28 cellular contexts compared by ENCODE assay signal in the genomic region with DNA sequence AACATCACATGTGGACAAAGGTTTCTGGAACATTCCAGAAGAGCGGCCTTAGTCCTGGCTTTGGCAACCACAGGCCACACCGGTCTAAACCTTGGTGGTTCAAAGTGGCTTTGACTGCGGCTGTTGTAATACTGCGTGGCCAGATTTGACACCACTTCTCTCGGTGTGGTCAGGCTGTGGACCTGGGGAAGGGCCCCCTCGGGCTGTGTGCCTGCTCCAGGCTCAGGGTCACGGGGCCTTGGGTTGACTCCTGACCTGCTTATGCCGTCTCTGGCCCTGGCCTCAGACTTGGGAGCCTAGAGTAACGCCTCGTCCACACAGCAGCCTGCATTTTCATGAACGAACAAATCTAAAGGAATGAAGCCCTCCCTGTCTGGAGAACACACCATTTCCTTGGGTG.
DNase-seq lines count a peak whose midpoint lies in the region; ATAC-seq, FAIRE-seq and TF ChIP-seq lines count a peak whose summit lies in the region.
"Had no signal": no experiment of that assay in that cellular context is flagged by ENCODE, and none has a peak within 500 bp of the region (broad histone marks: within the 10 kb centered on the region; RNA-seq: fewer than 3 reads in every experiment).

No MANE protein-coding gene starts in this region.

- no peak overlapping the region for H2AK5ac ChIP-seq in neuronal stem cell (ENCODE audit: low read depth, low read length)

- H4K8ac ChIP-seq in neuronal stem cell (ENCODE audit: low read depth, low read length): no peak overlapping the region

- H4K91ac ChIP-seq in neuronal stem cell (ENCODE audit: low read depth, low read length, poor library complexity): no peak overlapping the region

- H2AFZ ChIP-seq in neuronal stem cell (ENCODE audit: low read length): no peak overlapping the region
- no peak overlapping the region for H2AFZ ChIP-seq in GM23248

- in situ Hi-C loops in GM23248 (cut with MboI): no loop called here

- DNase-seq in activated CD8-positive, alpha-beta memory T cell treated with anti-CD3 and anti-CD28 coated beads, Interleukin-2, amount 50 U/mL, for 48 hours: peak; percentile 42
- no peak for DNase-seq in activated CD8-positive, alpha-beta memory T cell treated with anti-CD3 and anti-CD28 coated beads for 24 hours
- DNase-seq in endodermal cell: peak; percentile 28
- DNase-seq in neuronal stem cell (ENCODE audit: low spot score): no peak
- DNase-seq in urothelium cell line (ENCODE audit: low spot score): no peak
- no peak for DNase-seq in WERI-Rb-1
- no peak for DNase-seq in GM23248
- DNase-seq: CD8-positive, alpha-beta T cell; DMS79; GOT3; MM.1S; NCI-H1417; NCI-H1694; NCI-H2081; NCI-H2227 treated with DMSO at 0.1 percent for 48 hours; NCI-H526 treated with DMSO at 0.1 percent for 48 hours; SHP77 had no signal

- FAIRE-seq in urothelium cell line (lab: Jason Lieb, UNC): peak; percentile 61
- FAIRE-seq: GM12892 had no signal

- no peaks in the 10 kb centered on the region for H3K79me2 ChIP-seq in GM23248 (ENCODE audit: insufficient read depth)

- H3F3A ChIP-seq in GM23248 (ENCODE audit: insufficient read depth): no peaks in the 10 kb centered on the region

- no peaks in the 10 kb centered on the region for H3K9me3 Mint-ChIP-seq in endodermal cell
- H3K9me3 Mint-ChIP-seq: CD8-positive, alpha-beta T cell; IgD-negative memory B cell had no signal

- H3K18ac ChIP-seq in neuronal stem cell (ENCODE audit: low read length): no peak overlapping the region

- H3K4ac ChIP-seq in neuronal stem cell (ENCODE audit: low read length): no peak overlapping the region

- no peaks in the 10 kb centered on the region for H3K27me3 ChIP-seq in endodermal cell (ENCODE audit: control insufficient read depth, insufficient read depth, low read length, poor library complexity, severe bottlenecking)
- H3K27me3 ChIP-seq in neuronal stem cell (ENCODE audit: control insufficient read depth in 3 of 3, insufficient read depth in 3 of 3, low read depth in 1 of 3, low read length in 3 of 3): no peaks in the 10 kb centered on the region
- H3K27me3 ChIP-seq in WERI-Rb-1 (ENCODE audit: insufficient read depth, low read depth, severe bottlenecking): no peaks in the 10 kb centered on the region
- H3K27me3 ChIP-seq in GM23248 (replicated peaks; ENCODE audit: insufficient read depth): peaks cover 3% of the 10 kb centered on the region; the same call in 1 of the 2 replicates

- ATAC-seq in GM18520 (IDR thresholded peaks at IDR 0.05; ENCODE audit: unreplicated experiment): no peak
- ATAC-seq: CD8-positive, alpha-beta T cell; HCT116 had no signal

- no peaks in the 10 kb centered on the region for H3K9me2 ChIP-seq in GM23248 (ENCODE audit: insufficient read depth)

- WGBS in endodermal cell (ENCODE audit: insufficient coverage in 1 of 2, insufficient read length in 1 of 2), 2 experiments: 93 to 96% methylated on average over 9 to 11 of the region's 11 CpGs
- WGBS in neuronal stem cell (ENCODE audit: extremely low coverage in 2 of 2, insufficient read length in 2 of 2, insufficient replicate concordance in 1 of 2), 2 donors: no CpG with 5 or more reads among the region's 11 CpGs
- 62 to 69% methylated on average over 11 of the region's 11 CpGs for WGBS in GM23248 (ENCODE audit: low coverage in 1 of 2, low lambda C conversion rate in 2 of 2, missing lambda C conversion rate in 2 of 2), 2 experiments

- H3K9me3 ChIP-seq in endodermal cell (ENCODE audit: control insufficient read depth, low read length): no peaks in the 10 kb centered on the region
- no peaks in the 10 kb centered on the region for H3K9me3 ChIP-seq in neuronal stem cell (replicated peaks in 1 of 2; ENCODE audit: control insufficient read depth in 2 of 2, insufficient read depth in 1 of 2, low read depth in 1 of 2, low read length in 2 of 2)
- H3K9me3 ChIP-seq in WERI-Rb-1 (ENCODE audit: severe bottlenecking): no peaks in the 10 kb centered on the region
- H3K9me3 ChIP-seq in GM23248 (ENCODE audit: low read depth): no peaks in the 10 kb centered on the region
- H3K9me3 ChIP-seq: Caco-2 had no signal

- no peak overlapping the region for H2BK120ac ChIP-seq in neuronal stem cell (ENCODE audit: low read depth, low read length)

- peak overlapping the region; percentile 51 for H3K23ac ChIP-seq in neuronal stem cell (ENCODE audit: low read depth, low read length, poor library complexity)

- H3K4me1 ChIP-seq in endodermal cell (ENCODE audit: control insufficient read depth, insufficient read depth, low read length) (no peaks in the 10 kb centered on the region), neuronal stem cell (ENCODE audit: control insufficient read depth in 2 of 2, insufficient read depth in 1 of 2, low read depth in 1 of 2, low read length in 2 of 2) (peaks cover 0 to 7% of the 10 kb centered on the region in 2 donors), GM23248 (ENCODE audit: insufficient read depth) (no peaks in the 10 kb centered on the region)
- H3K4me1 ChIP-seq: Caco-2 had no signal

- H3K4me2 ChIP-seq in neuronal stem cell (ENCODE audit: insufficient read depth, low read length, poor library complexity, severe bottlenecking) (no peak overlapping the region), GM23248 (ENCODE audit: unreplicated experiment) (no peak overlapping the region)
- H3K4me2 ChIP-seq: KMS-11 had no signal

- H3K36me3 Mint-ChIP-seq in endodermal cell (ENCODE audit: low read depth): peaks cover 22% of the 10 kb centered on the region
- H3K36me3 Mint-ChIP-seq: CD8-positive, alpha-beta T cell; IgD-negative memory B cell had no signal

- H3K27ac ChIP-seq in endodermal cell (ENCODE audit: low read depth, low read length) (no peak overlapping the region), neuronal stem cell (replicated peaks; ENCODE audit: low read length) (no peak overlapping the region), WERI-Rb-1 (no peak overlapping the region), GM23248 (no peak overlapping the region)
- H3K27ac ChIP-seq: 22Rv1, C4-2B, HL-60, KMS-11, RWPE1 had no signal

- no peak overlapping the region for H2BK15ac ChIP-seq in neuronal stem cell (ENCODE audit: low read length)

- H4K20me1 ChIP-seq in GM23248 (ENCODE audit: insufficient read depth): no peaks in the 10 kb centered on the region

- no peak overlapping the region for H3K4me3 ChIP-seq in endodermal cell (ENCODE audit: low read length)
- H3K4me3 ChIP-seq in neuronal stem cell (ENCODE audit: low read length in 2 of 2): no peak overlapping the region
- no peak overlapping the region for H3K4me3 ChIP-seq in WERI-Rb-1 (ENCODE audit: low read depth, low read length)
- no peak overlapping the region for H3K4me3 ChIP-seq in GM23248

- H3K36me3 ChIP-seq in endodermal cell (ENCODE audit: control insufficient read depth, insufficient read depth, low read length) (peaks cover 29% of the 10 kb centered on the region), neuronal stem cell (replicated peaks in 1 of 2; ENCODE audit: control insufficient read depth in 2 of 2, insufficient read depth in 2 of 2, low read length in 2 of 2) (peaks cover 39 to 96% of the 10 kb centered on the region in 2 donors), WERI-Rb-1 (peaks cover 64% of the 10 kb centered on the region), GM23248 (ENCODE audit: low read depth) (no peaks in the 10 kb centered on the region)

- no peaks in the 10 kb centered on the region for H3K27me3 Mint-ChIP-seq in endodermal cell (ENCODE audit: insufficient read depth)
- H3K27me3 Mint-ChIP-seq: B cell, IgD-negative memory B cell had no signal

- no peak overlapping the region for H2BK5ac ChIP-seq in neuronal stem cell (ENCODE audit: low read length)

- H3K79me1 ChIP-seq in neuronal stem cell (ENCODE audit: low read depth, low read length): peaks cover 8% of the 10 kb centered on the region

- no peak overlapping the region for H3K14ac ChIP-seq in neuronal stem cell (ENCODE audit: low read length)

- TF ChIP-seq CTCF in endodermal cell (conservative IDR thresholded peaks at IDR 0.05): no peak
- no peak for TF ChIP-seq CTCF in WERI-Rb-1 (IDR thresholded peaks at IDR 0.05; ENCODE audit: low read depth, low read length)

- H3K9ac ChIP-seq in endodermal cell (ENCODE audit: extremely low read depth, low read length, poor library complexity, severe bottlenecking): no peak overlapping the region
- peak overlapping the region; percentile 51 for H3K9ac ChIP-seq in neuronal stem cell (ENCODE audit: low read depth, low read length, poor library complexity)
- H3K9ac ChIP-seq in GM23248: no peak overlapping the region
- H3K9ac ChIP-seq: KMS-11 had no signal

- H3K4me1 Mint-ChIP-seq in endodermal cell: no peaks in the 10 kb centered on the region
- H3K4me1 Mint-ChIP-seq: B cell had no signal

- no peak overlapping the region for H3K4me3 Mint-ChIP-seq in endodermal cell
- H3K4me3 Mint-ChIP-seq: B cell; CD8-positive, alpha-beta T cell; IgD-negative memory B cell had no signal

- H3K27ac Mint-ChIP-seq in endodermal cell: no peak overlapping the region
- H3K27ac Mint-ChIP-seq: B cell; CD8-positive, alpha-beta T cell had no signal

- H2BK12ac ChIP-seq in neuronal stem cell (ENCODE audit: low read length): no peak overlapping the region

Comparison
In these comparisons a context has a peak if more than half of its experiments do, and no peak if none do; other contexts are left out.
1. DNase-seq: peak in activated CD8-positive, alpha-beta memory T cell treated with anti-CD3 and anti-CD28 coated beads, Interleukin-2, amount 50 U/mL, for 48 hours (single experiment) and endodermal cell (single experiment); none in activated CD8-positive, alpha-beta memory T cell treated with anti-CD3 and anti-CD28 coated beads for 24 hours (single experiment), neuronal stem cell (single experiment), urothelium cell line (single experiment), WERI-Rb-1 (single experiment) and GM23248 (single experiment).